Comparison of ENCODE assay signal across 1 cellular context in the genomic region with DNA sequence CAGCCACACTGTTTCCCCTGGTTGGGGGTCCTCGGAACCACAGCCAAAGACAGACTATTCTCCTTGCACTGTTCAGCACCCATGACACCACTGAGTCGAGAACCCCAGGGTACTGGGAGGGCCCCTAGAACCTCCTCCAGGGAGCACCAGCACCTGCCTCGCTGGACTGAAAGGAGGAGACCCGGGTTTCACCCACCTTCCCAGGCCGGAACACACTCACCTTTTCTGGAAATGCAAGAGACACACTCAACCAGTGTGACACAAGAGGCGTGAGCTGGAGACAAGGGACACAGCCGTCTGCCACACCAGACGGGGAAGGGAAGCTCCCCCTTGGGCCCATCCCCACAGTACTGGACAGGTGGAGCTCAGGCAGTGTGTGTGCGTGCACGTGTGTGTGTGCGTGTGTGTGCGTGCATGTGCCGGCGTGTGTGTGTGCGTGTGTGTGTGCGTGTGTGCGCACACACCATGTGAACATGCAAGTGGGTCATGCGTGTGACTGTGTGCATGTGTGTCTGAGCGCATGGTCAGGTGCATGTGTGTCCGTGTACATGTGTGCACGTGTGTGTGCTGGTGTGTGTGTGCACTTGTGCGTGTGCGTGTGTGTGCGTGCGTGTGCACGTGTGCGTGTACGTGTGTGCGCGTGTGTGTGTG.
TF ChIP-seq lines count a peak whose summit lies in the region.

No MANE protein-coding gene starts in this region.

TF ChIP-seq in HEK293, 187 proteins besides CTCF, POLR2A, EP300 and RAD21 (continued from another document):
- TF ChIP-seq, protein P1, sequence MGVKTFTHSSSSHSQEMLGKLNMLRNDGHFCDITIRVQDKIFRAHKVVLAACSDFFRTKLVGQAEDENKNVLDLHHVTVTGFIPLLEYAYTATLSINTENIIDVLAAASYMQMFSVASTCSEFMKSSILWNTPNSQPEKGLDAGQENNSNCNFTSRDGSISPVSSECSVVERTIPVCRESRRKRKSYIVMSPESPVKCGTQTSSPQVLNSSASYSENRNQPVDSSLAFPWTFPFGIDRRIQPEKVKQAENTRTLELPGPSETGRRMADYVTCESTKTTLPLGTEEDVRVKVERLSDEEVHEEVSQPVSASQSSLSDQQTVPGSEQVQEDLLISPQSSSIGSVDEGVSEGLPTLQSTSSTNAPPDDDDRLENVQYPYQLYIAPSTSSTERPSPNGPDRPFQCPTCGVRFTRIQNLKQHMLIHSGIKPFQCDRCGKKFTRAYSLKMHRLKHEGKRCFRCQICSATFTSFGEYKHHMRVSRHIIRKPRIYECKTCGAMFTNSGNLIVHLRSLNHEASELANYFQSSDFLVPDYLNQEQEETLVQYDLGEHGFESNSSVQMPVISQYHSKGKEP (tag by site-specific recombination; IDR thresholded peaks at IDR 0.05): no peak
- TF ChIP-seq GLI4 (tag by site-specific recombination; IDR thresholded peaks at IDR 0.05) (0 out of 2 replicates have a peak, but pooled peaks have one; percentile 24), SCRT1 (tag by site-specific recombination; IDR thresholded peaks at IDR 0.05; ENCODE audit: borderline replicate concordance) (no peak), ZNF10 (tag by site-specific recombination; IDR thresholded peaks at IDR 0.05) (no peak), ZEB2 (tag by site-specific recombination; IDR thresholded peaks at IDR 0.05) (no peak), ZNF214 (tag by site-specific recombination; IDR thresholded peaks at IDR 0.05; ENCODE audit: borderline replicate concordance) (no peak), ZNF610 (tag by site-specific recombination; IDR thresholded peaks at IDR 0.05; ENCODE audit: borderline replicate concordance) (no peak), ZNF175 (tag by site-specific recombination; IDR thresholded peaks at IDR 0.05) (no peak)
- TF ChIP-seq, protein P2, sequence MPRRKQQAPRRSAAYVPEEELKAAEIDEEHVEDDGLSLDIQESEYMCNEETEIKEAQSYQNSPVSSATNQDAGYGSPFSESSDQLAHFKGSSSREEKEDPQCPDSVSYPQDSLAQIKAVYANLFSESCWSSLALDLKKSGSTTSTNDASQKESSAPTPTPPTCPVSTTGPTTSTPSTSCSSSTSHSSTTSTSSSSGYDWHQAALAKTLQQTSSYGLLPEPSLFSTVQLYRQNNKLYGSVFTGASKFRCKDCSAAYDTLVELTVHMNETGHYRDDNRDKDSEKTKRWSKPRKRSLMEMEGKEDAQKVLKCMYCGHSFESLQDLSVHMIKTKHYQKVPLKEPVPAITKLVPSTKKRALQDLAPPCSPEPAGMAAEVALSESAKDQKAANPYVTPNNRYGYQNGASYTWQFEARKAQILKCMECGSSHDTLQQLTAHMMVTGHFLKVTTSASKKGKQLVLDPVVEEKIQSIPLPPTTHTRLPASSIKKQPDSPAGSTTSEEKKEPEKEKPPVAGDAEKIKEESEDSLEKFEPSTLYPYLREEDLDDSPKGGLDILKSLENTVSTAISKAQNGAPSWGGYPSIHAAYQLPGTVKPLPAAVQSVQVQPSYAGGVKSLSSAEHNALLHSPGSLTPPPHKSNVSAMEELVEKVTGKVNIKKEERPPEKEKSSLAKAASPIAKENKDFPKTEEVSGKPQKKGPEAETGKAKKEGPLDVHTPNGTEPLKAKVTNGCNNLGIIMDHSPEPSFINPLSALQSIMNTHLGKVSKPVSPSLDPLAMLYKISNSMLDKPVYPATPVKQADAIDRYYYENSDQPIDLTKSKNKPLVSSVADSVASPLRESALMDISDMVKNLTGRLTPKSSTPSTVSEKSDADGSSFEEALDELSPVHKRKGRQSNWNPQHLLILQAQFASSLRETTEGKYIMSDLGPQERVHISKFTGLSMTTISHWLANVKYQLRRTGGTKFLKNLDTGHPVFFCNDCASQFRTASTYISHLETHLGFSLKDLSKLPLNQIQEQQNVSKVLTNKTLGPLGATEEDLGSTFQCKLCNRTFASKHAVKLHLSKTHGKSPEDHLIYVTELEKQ (tag by site-specific recombination; IDR thresholded peaks at IDR 0.05; ENCODE audit: borderline replicate concordance): no peak
- TF ChIP-seq, protein P3, sequence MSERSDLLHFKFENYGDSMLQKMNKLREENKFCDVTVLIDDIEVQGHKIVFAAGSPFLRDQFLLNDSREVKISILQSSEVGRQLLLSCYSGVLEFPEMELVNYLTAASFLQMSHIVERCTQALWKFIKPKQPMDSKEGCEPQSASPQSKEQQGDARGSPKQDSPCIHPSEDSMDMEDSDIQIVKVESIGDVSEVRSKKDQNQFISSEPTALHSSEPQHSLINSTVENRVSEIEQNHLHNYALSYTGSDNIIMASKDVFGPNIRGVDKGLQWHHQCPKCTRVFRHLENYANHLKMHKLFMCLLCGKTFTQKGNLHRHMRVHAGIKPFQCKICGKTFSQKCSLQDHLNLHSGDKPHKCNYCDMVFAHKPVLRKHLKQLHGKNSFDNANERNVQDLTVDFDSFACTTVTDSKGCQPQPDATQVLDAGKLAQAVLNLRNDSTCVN (tag by site-specific recombination; optimal IDR thresholded peaks at IDR 0.05): peak; percentile 20
- TF ChIP-seq, protein P4, sequence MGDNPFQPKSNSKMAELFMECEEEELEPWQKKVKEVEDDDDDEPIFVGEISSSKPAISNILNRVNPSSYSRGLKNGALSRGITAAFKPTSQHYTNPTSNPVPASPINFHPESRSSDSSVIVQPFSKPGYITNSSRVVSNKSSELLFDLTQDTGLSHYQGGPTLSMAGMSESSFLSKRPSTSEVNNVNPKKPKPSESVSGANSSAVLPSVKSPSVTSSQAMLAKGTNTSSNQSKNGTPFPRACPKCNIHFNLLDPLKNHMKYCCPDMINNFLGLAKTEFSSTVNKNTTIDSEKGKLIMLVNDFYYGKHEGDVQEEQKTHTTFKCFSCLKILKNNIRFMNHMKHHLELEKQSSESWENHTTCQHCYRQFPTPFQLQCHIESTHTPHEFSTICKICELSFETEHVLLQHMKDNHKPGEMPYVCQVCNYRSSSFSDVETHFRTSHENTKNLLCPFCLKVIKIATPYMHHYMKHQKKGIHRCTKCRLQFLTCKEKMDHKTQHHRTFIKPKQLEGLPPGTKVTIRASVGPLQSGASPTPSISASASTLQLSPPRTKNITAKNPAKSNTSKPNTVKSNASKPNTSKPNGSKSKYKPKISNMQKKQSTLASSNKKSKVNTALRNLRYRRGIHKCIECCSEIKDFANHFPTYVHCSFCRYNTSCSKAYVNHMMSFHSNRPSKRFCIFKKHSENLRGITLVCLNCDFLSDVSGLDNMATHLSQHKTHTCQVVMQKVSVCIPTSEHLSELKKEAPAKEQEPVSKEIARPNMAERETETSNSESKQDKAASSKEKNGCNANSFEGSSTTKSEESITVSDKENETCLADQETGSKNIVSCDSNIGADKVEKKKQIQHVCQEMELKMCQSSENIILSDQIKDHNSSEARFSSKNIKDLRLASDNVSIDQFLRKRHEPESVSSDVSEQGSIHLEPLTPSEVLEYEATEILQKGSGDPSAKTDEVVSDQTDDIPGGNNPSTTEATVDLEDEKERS (tag by site-specific recombination; IDR thresholded peaks at IDR 0.05): no peak
